8 cellular contexts compared by ENCODE assay signal in genomic region chr21:33229776-33230517, GRCh38. TPM values are rescaled to one million over a fixed set of nuclear protein-coding genes. Genes with fewer than 3 reads are reported as not detected.
DNase-seq lines count a peak whose midpoint lies in the region; ATAC-seq and TF ChIP-seq lines count a peak whose summit lies in the region.

IFNAR2 (plus strand) TSS chr21:33229938; CDS start chr21:33241923, 11,985 bp downstream.

- POLR2A ChIA-PET in RWPE1 (lab: Yijun Ruan, JAX; ENCODE audit: low non-redundant PET): no interaction called here

- WGBS in HUES64: under 1% methylated on average over 95 of the region's 95 CpGs

- TF ChIP-seq CTCF in RWPE1 (conservative IDR thresholded peaks at IDR 0.05; ENCODE audit: low read depth) (no peak), fibroblast of the aortic adventitia (IDR thresholded peaks at IDR 0.05; ENCODE audit: insufficient read depth, low read length) (no peak), nephron (IDR thresholded peaks at IDR 0.05; ENCODE audit: unreplicated experiment in 3 of 3) (no peak)

- H3K4me1 Mint-ChIP-seq in nephron: peaks cover 15% of the 10 kb centered on the region
- H3K4me1 Mint-ChIP-seq in stimulated activated naive CD8-positive, alpha-beta T cell treated with anti-CD3 and anti-CD28 coated beads, Interleukin-15, amount 100 ng/mL, for 72 hours: peaks cover 53% of the 10 kb centered on the region

- H3K36me3 Mint-ChIP-seq in nephron (ENCODE audit: low read depth): peaks cover 5% of the 10 kb centered on the region

- no peaks in the 10 kb centered on the region for H3K36me3 ChIP-seq in HUES64 (ENCODE audit: insufficient read depth, low read length)

- CTCF ChIA-PET in RWPE1 (lab: Yijun Ruan, JAX): interaction anchor here (0.6 kb wide), 1 partner anchor 98 kb away, joined by 3 read pairs; no protein-coding TSS in a partner anchor

- peak within 1 kb of the TSS; percentile 88 to 91 (median 89) for H3K4me3 Mint-ChIP-seq in nephron
- peak within 1 kb of the TSS; percentile 83 to 87 for H3K4me3 Mint-ChIP-seq in stimulated activated naive CD8-positive, alpha-beta T cell treated with anti-CD3 and anti-CD28 coated beads, Interleukin-15, amount 100 ng/mL, for 72 hours

- H3K27ac ChIP-seq in HUES64 (ENCODE audit: low read depth, low read length): peak within 1 kb of the TSS; percentile 84; the same call in 1 of the 2 replicates
- H3K27ac ChIP-seq in RWPE1: peak within 1 kb of the TSS; percentile 84

- no peaks in the 10 kb centered on the region for H3K27me3 Mint-ChIP-seq in nephron (ENCODE audit: low read depth)
- H3K27me3 Mint-ChIP-seq in stimulated activated naive CD8-positive, alpha-beta T cell treated with anti-CD3 and anti-CD28 coated beads, Interleukin-15, amount 100 ng/mL, for 72 hours: no peaks in the 10 kb centered on the region

- no peaks in the 10 kb centered on the region for H3K9me3 ChIP-seq in HUES64 (ENCODE audit: insufficient read depth, low read depth, low read length)

- H3K9ac ChIP-seq in HUES64 (ENCODE audit: low read depth, low read length): peak within 1 kb of the TSS; percentile 84

- H3K9me3 Mint-ChIP-seq in nephron: no peaks in the 10 kb centered on the region
- no peaks in the 10 kb centered on the region for H3K9me3 Mint-ChIP-seq in stimulated activated naive CD8-positive, alpha-beta T cell treated with anti-CD3 and anti-CD28 coated beads, Interleukin-15, amount 100 ng/mL, for 72 hours

- peak; percentile 68 for ATAC-seq in GM21390 (IDR thresholded peaks at IDR 0.05; ENCODE audit: unreplicated experiment)
- peak; percentile 79 for ATAC-seq in stimulated activated naive CD8-positive, alpha-beta T cell treated with anti-CD3 and anti-CD28 coated beads, Interleukin-15, amount 100 ng/mL, for 72 hours

- DNase-seq in COR-L47 (lab: John Stamatoyannopoulos, UW): peak; percentile 59
- peak; percentile 91 for DNase-seq in RWPE1 (ENCODE audit: low spot score)
- DNase-seq in activated effector memory CD4-positive, alpha-beta T cell treated with Interleukin-2 at 50 U/mL for 16 hours: peak; percentile 72
- DNase-seq in fibroblast of the aortic adventitia (ENCODE audit: low read depth): peak; percentile 46
- peak; percentile 57 to 70 for DNase-seq in stimulated activated naive CD8-positive, alpha-beta T cell treated with anti-CD3 and anti-CD28 coated beads, Interleukin-15, amount 100 ng/mL, for 72 hours

- peaks cover 26% of the 10 kb centered on the region for H3K4me1 ChIP-seq in HUES64 (ENCODE audit: insufficient read depth, low read length)

- H3K4me3 ChIP-seq in HUES64 (ENCODE audit: low read length) (peak within 1 kb of the TSS; percentile 89), fibroblast of the aortic adventitia (ENCODE audit: low read depth, low read length) (peak within 1 kb of the TSS; percentile 87)

- H3K27me3 ChIP-seq in HUES64 (ENCODE audit: insufficient read depth, low read length): 0 out of 2 replicates have a peak, but pooled peaks cover 6% of the 10 kb centered on the region

- H3K27ac Mint-ChIP-seq in nephron: peak within 1 kb of the TSS; percentile 40 to 85 (median 64)
- H3K27ac Mint-ChIP-seq in stimulated activated naive CD8-positive, alpha-beta T cell treated with anti-CD3 and anti-CD28 coated beads, Interleukin-15, amount 100 ng/mL, for 72 hours: peak within 1 kb of the TSS; percentile 87 to 93

RNA-seq across cellular contexts. Expression of gene IFNAR2, which starts in this region (rescaled TPM):
- polyA plus RNA-seq in HUES64 (2013, experiment 1 of 2): 13.1 TPM
- polyA plus RNA-seq in HUES64 (2013, experiment 2 of 2): 15.5 TPM
- 6.0 and 6.5 TPM in 2 replicates for total RNA-seq in fibroblast of the aortic adventitia (ENCODE audit: low replicate concordance)

Comparison
In these comparisons a context has a peak if more than half of its experiments do, and no peak if none do; other contexts are left out.
1. Peak in every context shown above with its lines: DNase-seq, ATAC-seq, H3K4me3 ChIP-seq and H3K27ac ChIP-seq.